Comparison of ENCODE assay signal across 9 cellular contexts in genomic region chr22:45064313-45065268, GRCh38. TPM values are rescaled to one million over a fixed set of nuclear protein-coding genes. Genes with fewer than 3 reads are reported as not detected.
DNase-seq lines count a peak whose midpoint lies in the region; ATAC-seq and TF ChIP-seq lines count a peak whose summit lies in the region.
"Had no signal": no experiment of that assay in that cellular context is flagged by ENCODE, and none has a peak within 500 bp of the region (broad histone marks: within the 10 kb centered on the region; RNA-seq: fewer than 3 reads in every experiment).

No MANE protein-coding gene starts in this region.

- H3K9me2 ChIP-seq in GM23248 (ENCODE audit: insufficient read depth): no peaks in the 10 kb centered on the region

- no peaks in the 10 kb centered on the region for H4K20me1 ChIP-seq in GM23248 (ENCODE audit: insufficient read depth)

- no peaks in the 10 kb centered on the region for H3K36me3 ChIP-seq in GM23248 (ENCODE audit: low read depth)

- H3K9me3 ChIP-seq in GM23248 (ENCODE audit: low read depth): no peaks in the 10 kb centered on the region

- H3K4me3 ChIP-seq in GM23248: peak overlapping the region; percentile 6; the same call in 1 of the 2 replicates
- no peak overlapping the region for H3K4me3 ChIP-seq in epithelial cell of esophagus (ENCODE audit: low read length)
- H3K4me3 ChIP-seq: GM23338 had no signal

- H2AFZ ChIP-seq in GM23248: no peak overlapping the region
- H2AFZ ChIP-seq: GM23338 had no signal

- ATAC-seq in GM19035 (IDR thresholded peaks at IDR 0.05; ENCODE audit: unreplicated experiment) (no peak), GM21717 (IDR thresholded peaks at IDR 0.05; ENCODE audit: unreplicated experiment) (no peak)
- ATAC-seq: GM23338 had no signal

- DNase-seq in GM23248: peak; percentile 91
- peak; percentile 6 for DNase-seq in activated CD4-positive, CD25-positive, alpha-beta regulatory T cell treated with anti-CD3 and anti-CD28 coated beads, Interleukin-2, amount 50 U/mL, for 16 hours (ENCODE audit: low read depth, low spot score)
- peak; percentile 69 for DNase-seq in epithelial cell of esophagus (ENCODE audit: low read depth)
- DNase-seq in stimulated activated CD8-positive, alpha-beta memory T cell treated with anti-CD3 and anti-CD28 coated beads, Interleukin-15, amount 100 ng/mL, for 48 hours (ENCODE audit: low read depth in 2 of 2): peak; percentile 58 to 66
- no peak for DNase-seq in cerebellum (ENCODE audit: low spot score)
- DNase-seq in globus pallidus (ENCODE audit: low spot score): no peak

- peaks cover 23% of the 10 kb centered on the region for H3F3A ChIP-seq in GM23248 (ENCODE audit: insufficient read depth)

- H3K9ac ChIP-seq in GM23248: peak overlapping the region; percentile 41; the same call in 1 of the 2 replicates

- peak overlapping the region; percentile 52 for H3K4me2 ChIP-seq in GM23248 (ENCODE audit: unreplicated experiment)
- H3K4me2 ChIP-seq: GM23338 had no signal

- TF ChIP-seq CTCF in epithelial cell of esophagus (IDR thresholded peaks at IDR 0.05; ENCODE audit: insufficient read depth, low read depth, low read length, missing control alignments): no peak

- H3K27me3 ChIP-seq in GM23248 (replicated peaks; ENCODE audit: insufficient read depth): no peaks in the 10 kb centered on the region

- in situ Hi-C loops in GM23248 (cut with MboI): no loop called here

- peaks cover 19% of the 10 kb centered on the region for H3K4me1 ChIP-seq in GM23248 (ENCODE audit: insufficient read depth)

- H3K79me2 ChIP-seq in GM23248 (ENCODE audit: insufficient read depth): no peaks in the 10 kb centered on the region

- H3K27ac ChIP-seq in GM23248: peak overlapping the region; percentile 61

- WGBS in GM23248 (ENCODE audit: low coverage in 1 of 2, low lambda C conversion rate in 2 of 2, missing lambda C conversion rate in 2 of 2), 2 experiments: 25 to 26% methylated on average over 18 of the region's 18 CpGs

RNA-seq across cellular contexts. Expression of gene PHF21B, which starts 54.8 kb away (rescaled TPM):
- not detected in 2 replicates for total RNA-seq in GM23248 (2014; rRNA removed; shearing (Covaris generic))
- not detected in 2 replicates for polyA plus RNA-seq in GM23248 (2016; fragmentation: Nextera tagmentation; extraction: Ambion mirVana)
- 21.9 TPM for total RNA-seq in cerebellum

Comparison
In these comparisons a context has a peak if more than half of its experiments do, and no peak if none do; other contexts are left out.
1. DNase-seq: peak in GM23248 (single experiment), activated CD4-positive, CD25-positive, alpha-beta regulatory T cell treated with anti-CD3 and anti-CD28 coated beads, Interleukin-2, amount 50 U/mL, for 16 hours (single experiment), epithelial cell of esophagus (single experiment) and stimulated activated CD8-positive, alpha-beta memory T cell treated with anti-CD3 and anti-CD28 coated beads, Interleukin-15, amount 100 ng/mL, for 48 hours (2 of 2); none in cerebellum (single experiment) and globus pallidus (single experiment).
2. RNA of gene PHF21B, which starts 54.8 kb away (total RNA-seq): 21.9 TPM in cerebellum (single experiment); not detected in GM23248; every median in the first group is over 10 times any median in the second.